In the genomic region with DNA sequence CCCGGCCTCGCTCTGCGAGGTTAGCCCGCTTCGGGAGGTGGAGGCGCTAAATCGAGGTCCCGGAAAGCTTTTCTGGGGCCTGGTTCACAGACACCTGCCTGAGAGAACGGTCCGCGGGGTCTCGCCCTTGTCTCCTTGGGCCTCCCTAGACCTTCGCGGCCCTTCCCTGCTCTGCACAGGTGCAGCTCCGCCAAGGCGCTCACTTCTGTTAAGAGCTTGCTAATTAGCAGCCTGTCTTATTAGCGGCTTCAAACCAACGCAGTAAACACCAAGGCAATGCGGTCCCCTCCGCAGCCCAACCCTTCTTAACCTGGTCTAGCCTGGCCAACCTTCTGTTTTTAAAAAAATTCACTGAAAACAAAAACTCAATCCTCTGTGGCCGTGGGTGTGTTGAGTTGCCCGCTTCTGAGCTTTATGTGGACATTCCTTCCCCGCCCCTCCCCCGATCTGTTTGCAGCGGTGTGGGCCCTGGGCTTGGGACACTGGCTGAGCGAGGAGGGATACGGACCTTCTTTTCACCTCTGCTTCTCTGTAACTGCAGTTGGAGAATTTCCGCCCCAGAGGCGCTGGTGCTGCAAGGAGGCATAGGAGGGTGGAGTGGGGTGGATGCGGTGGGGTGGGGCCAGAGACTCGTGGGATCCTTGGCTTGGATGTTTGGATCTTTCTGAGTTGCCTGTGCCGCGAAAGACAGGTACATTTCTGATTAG, we compare ENCODE assay signal across 33 cellular contexts. TPM values are rescaled to one million over a fixed set of nuclear protein-coding genes. Genes with fewer than 3 reads are reported as not detected.
A peak's percentile ranks its signal among the peaks of the same experiment; 100 is the strongest.
DNase-seq lines count a peak whose midpoint lies in the region; ATAC-seq and TF ChIP-seq lines count a peak whose summit lies in the region.
"Had no signal": no experiment of that assay in that cellular context is flagged by ENCODE, and none has a peak within 500 bp of the region (broad histone marks: within the 10 kb centered on the region; RNA-seq: fewer than 3 reads in every experiment).

No MANE protein-coding gene starts in this region.

- H3K36me3 Mint-ChIP-seq in brain (peaks cover 13% of the 10 kb centered on the region), type B pancreatic cell (peaks cover 8% of the 10 kb centered on the region), progenitor cell of endocrine pancreas (ENCODE audit: insufficient read depth) (no peaks in the 10 kb centered on the region), Calu3 (ENCODE audit: insufficient read depth, unreplicated experiment) (no peaks in the 10 kb centered on the region)
- H3K36me3 Mint-ChIP-seq: activated naive CD8-positive, alpha-beta T cell treated with anti-CD3 and anti-CD28 coated beads, Interleukin-2, amount 10 ng/mL, durations not matched to agents 7 days and 5 days had no signal

- no TSS peak for BruUV-seq in Calu3 (replicated peaks; lab: Mats Ljungman, UMichigan)

- H3K79me2 ChIP-seq in SK-N-SH (ENCODE audit: insufficient read depth) (peaks cover 4% of the 10 kb centered on the region; the same call in 1 of the 2 replicates), mesendoderm (ENCODE audit: control insufficient read depth, insufficient read depth, low read length) (no peaks in the 10 kb centered on the region)
- H3K79me2 ChIP-seq: parathyroid adenoma had no signal

- DNase-seq in SK-N-SH, result no peak
- DNase-seq in mesendoderm, result peak; percentile 52
- DNase-seq in type B pancreatic cell (ENCODE audit: extremely low spot score, unreplicated experiment), result no peak
- no peak for DNase-seq in progenitor cell of endocrine pancreas (ENCODE audit: low spot score, unreplicated experiment)
- no peak for DNase-seq in Calu3
- no peak for DNase-seq in NCI-H1436 (lab: John Stamatoyannopoulos, UW)
- DNase-seq: activated CD4-positive, alpha-beta T cell treated with anti-CD3 and anti-CD28 coated beads, Interleukin-2, amount 50 U/mL, for 48 hours; activated gamma-delta T cell; activated naive CD8-positive, alpha-beta T cell treated with anti-CD3 and anti-CD28 coated beads, Interleukin-2, amount 10 ng/mL, durations not matched to agents 7 days and 5 days; AML-193; CD4-positive, alpha-beta T cell; central memory CD4-positive, alpha-beta T cell; NCI-H187 treated with DMSO at 0.1 percent for 48 hours; NCI-H226; NCI-H69; stimulated activated CD4-positive, alpha-beta T cell treated with anti-CD3 and anti-CD28 coated beads, Interleukin-12 subunit alpha, Interleukin-12 subunit beta, amount 100 ng/mL, for 4 hours; stimulated activated CD4-positive, alpha-beta T cell treated with anti-CD3 and anti-CD28 coated beads, Interleukin-4, amount 100 ng/mL, for 1 hour; substantia nigra had no signal

- H3K4me1 ChIP-seq in SK-N-SH (ENCODE audit: control insufficient read depth in 1 of 2, insufficient read depth in 2 of 2, low read depth in 1 of 2, low read length in 1 of 2) (peaks cover 0 to 8% of the 10 kb centered on the region in 2 experiments; a peak in 1 of 4 replicates), mesendoderm (ENCODE audit: control insufficient read depth, low read depth, low read length) (no peaks in the 10 kb centered on the region)
- H3K4me1 ChIP-seq: ascending aorta, parathyroid adenoma had no signal

- no peak overlapping the region for H3K23ac ChIP-seq in mesendoderm (ENCODE audit: low read length)

- H3K4me3 Mint-ChIP-seq in brain (peak overlapping the region in 4 of 5 experiments; percentile 15 to 62 (median 36)), type B pancreatic cell (peak overlapping the region; percentile 76), progenitor cell of endocrine pancreas (ENCODE audit: low read depth) (no peak overlapping the region), Calu3 (ENCODE audit: low read depth, unreplicated experiment) (no peak overlapping the region)
- H3K4me3 Mint-ChIP-seq: activated naive CD8-positive, alpha-beta T cell treated with anti-CD3 and anti-CD28 coated beads, Interleukin-2, amount 10 ng/mL, durations not matched to agents 7 days and 5 days; CD4-positive, alpha-beta T cell had no signal

- H3K9me3 ChIP-seq in SK-N-SH, result no peaks in the 10 kb centered on the region
- H3K9me3 ChIP-seq: ascending aorta, gastroesophageal sphincter had no signal

- H3K36me3 ChIP-seq in SK-N-SH (replicated peaks in 1 of 2; ENCODE audit: control insufficient read depth in 1 of 2, insufficient read depth in 2 of 2, low read length in 1 of 2) (peaks cover 0 to 6% of the 10 kb centered on the region in 2 experiments), mesendoderm (ENCODE audit: control insufficient read depth, insufficient read depth, low read length) (no peaks in the 10 kb centered on the region)
- H3K36me3 ChIP-seq: gastroesophageal sphincter had no signal

- H3K4me1 Mint-ChIP-seq in brain (peaks cover 6% of the 10 kb centered on the region), type B pancreatic cell (ENCODE audit: unreplicated experiment) (peaks cover 21% of the 10 kb centered on the region), progenitor cell of endocrine pancreas (ENCODE audit: low read depth) (no peaks in the 10 kb centered on the region), Calu3 (ENCODE audit: low read depth, unreplicated experiment) (no peaks in the 10 kb centered on the region)

- TF ChIP-seq CTCF in SK-N-SH (IDR thresholded peaks at IDR 0.05) (no peak), brain (conservative IDR thresholded peaks at IDR 0.05) (no peak), type B pancreatic cell (conservative IDR thresholded peaks at IDR 0.05) (no peak), progenitor cell of endocrine pancreas (IDR thresholded peaks at IDR 0.05; ENCODE audit: unreplicated experiment) (no peak), Calu3 (IDR thresholded peaks at IDR 0.05; ENCODE audit: unreplicated experiment) (no peak)

- H2AFZ ChIP-seq in SK-N-SH (ENCODE audit: low read depth), result no peak overlapping the region
- H2AFZ ChIP-seq: parathyroid adenoma had no signal

- H3K9me2 ChIP-seq in SK-N-SH, result no peaks in the 10 kb centered on the region

- H4K5ac ChIP-seq in mesendoderm (ENCODE audit: low read length), result no peak overlapping the region

- H3K56ac ChIP-seq in mesendoderm (ENCODE audit: low read length), result no peak overlapping the region

- intact Hi-C loops in Calu3 (cut with micrococcal nuclease; ENCODE audit: unreplicated experiment), result no loop called here

- no peak for TF ChIP-seq EP300 in SK-N-SH (IDR thresholded peaks at IDR 0.05; ENCODE audit: borderline replicate concordance in 1 of 2, low read depth in 1 of 2, low read length in 1 of 2)

- POLR2A ChIA-PET in SK-N-SH (lab: Yijun Ruan, JAX), result no interaction called here

- H3K4ac ChIP-seq in mesendoderm (ENCODE audit: low read depth, low read length), result no peak overlapping the region

- H3K9ac ChIP-seq in SK-N-SH (no peak overlapping the region), mesendoderm (ENCODE audit: low read length) (no peak overlapping the region)
- H3K9ac ChIP-seq: parathyroid adenoma had no signal

- H3K9me3 Mint-ChIP-seq in brain (peaks cover 0 to 9% (median 0%) of the 10 kb centered on the region in 5 experiments), type B pancreatic cell (no peaks in the 10 kb centered on the region), progenitor cell of endocrine pancreas (ENCODE audit: low read depth) (no peaks in the 10 kb centered on the region), Calu3 (ENCODE audit: low read depth, unreplicated experiment) (no peaks in the 10 kb centered on the region)
- H3K9me3 Mint-ChIP-seq: CD4-positive, alpha-beta T cell had no signal

- no peak overlapping the region for H4K8ac ChIP-seq in mesendoderm (ENCODE audit: low read depth, low read length)

- no peaks in the 10 kb centered on the region for H3K79me1 ChIP-seq in mesendoderm (ENCODE audit: low read length)

- H3K27ac Mint-ChIP-seq in brain (no peak overlapping the region), type B pancreatic cell (peak overlapping the region; percentile 21), progenitor cell of endocrine pancreas (no peak overlapping the region), Calu3 (ENCODE audit: unreplicated experiment) (no peak overlapping the region)
- H3K27ac Mint-ChIP-seq: activated naive CD8-positive, alpha-beta T cell treated with anti-CD3 and anti-CD28 coated beads, Interleukin-2, amount 10 ng/mL, durations not matched to agents 7 days and 5 days; CD4-positive, alpha-beta T cell had no signal

- H2AK5ac ChIP-seq in mesendoderm (ENCODE audit: low read length), result no peak overlapping the region

- H2BK15ac ChIP-seq in mesendoderm (replicated peaks; ENCODE audit: low read depth), result no peak overlapping the region

- H3K27ac ChIP-seq in SK-N-SH (ENCODE audit: low read depth in 2 of 2, low read length in 1 of 2), result no peak overlapping the region; a peak in 1 of 4 replicates
- no peak overlapping the region for H3K27ac ChIP-seq in mesendoderm (ENCODE audit: low read depth, low read length)
- H3K27ac ChIP-seq: ascending aorta, gastroesophageal sphincter, parathyroid adenoma had no signal

- H2BK120ac ChIP-seq in mesendoderm (ENCODE audit: low read depth, low read length), result no peak overlapping the region

- no peak overlapping the region for H3K4me3 ChIP-seq in SK-N-SH (ENCODE audit: low read depth in 2 of 2, low read length in 1 of 2)
- no peak overlapping the region for H3K4me3 ChIP-seq in mesendoderm (ENCODE audit: low read length)
- H3K4me3 ChIP-seq: ascending aorta, gastroesophageal sphincter, lung had no signal

- no peaks in the 10 kb centered on the region for H4K20me1 ChIP-seq in SK-N-SH (ENCODE audit: insufficient read depth)

- no peaks in the 10 kb centered on the region for H3F3A ChIP-seq in SK-N-SH (replicated peaks; ENCODE audit: insufficient read depth)

- CTCF ChIA-PET in SK-N-SH (lab: Yijun Ruan, JAX), result interaction anchor here (0.9 to 4.4 kb wide), 5 partner anchors 8 to 503 kb away, joined by 3 to 24 read pairs (median 4); no protein-coding TSS in a partner anchor
- CTCF ChIA-PET in Calu3 (lab: Charles Lee), result no interaction called here

- H3K27me3 ChIP-seq in SK-N-SH (ENCODE audit: insufficient read depth), result no peaks in the 10 kb centered on the region
- peaks cover 90% of the 10 kb centered on the region for H3K27me3 ChIP-seq in mesendoderm (ENCODE audit: insufficient read depth, low read length, poor library complexity)
- H3K27me3 ChIP-seq: ascending aorta had no signal

- no peak overlapping the region for H2BK5ac ChIP-seq in mesendoderm (ENCODE audit: low read length)

- H3K27me3 Mint-ChIP-seq in brain, result peaks cover 100% of the 10 kb centered on the region
- H3K27me3 Mint-ChIP-seq in type B pancreatic cell, result peaks cover 94% of the 10 kb centered on the region
- H3K27me3 Mint-ChIP-seq in progenitor cell of endocrine pancreas, result peaks cover 97% of the 10 kb centered on the region
- peaks cover 14% of the 10 kb centered on the region for H3K27me3 Mint-ChIP-seq in Calu3 (ENCODE audit: unreplicated experiment)

- H3K4me2 ChIP-seq in SK-N-SH (no peak overlapping the region), mesendoderm (ENCODE audit: low read length) (no peak overlapping the region)

- TF ChIP-seq RAD21 in SK-N-SH (IDR thresholded peaks at IDR 0.05; ENCODE audit: low read length), result no peak

- no peak for ATAC-seq in SK-N-SH treated with all-trans-retinoic acid at 6 μM for 48 hours
- ATAC-seq: activated CD4-positive, CD25-positive, alpha-beta regulatory T cell treated with anti-CD3 and anti-CD28 coated beads, Interleukin-2, amount 50 U/mL, for 24 hours; gastroesophageal sphincter; sciatic nerve had no signal

- 95% methylated on average over 30 of the region's 33 CpGs for WGBS in SK-N-SH (ENCODE audit: low lambda C conversion rate)
- no CpG with 5 or more reads among the region's 33 CpGs for WGBS in mesendoderm (ENCODE audit: extremely low coverage, insufficient coverage, low lambda C conversion rate)

- no peak overlapping the region for H3K18ac ChIP-seq in mesendoderm (ENCODE audit: low read length)

RNA-seq across cellular contexts. Expression of a gene that starts 3.4 kb away (rescaled TPM):
- polyA plus RNA-seq in SK-N-SH (2012; rRNA removed), result 1.0 and 1.6 TPM in 2 replicates
- polyA plus RNA-seq in SK-N-SH (2012; cell fraction: cytosol; rRNA removed), result 0.24 and 0.43 TPM in 2 replicates
- polyA plus RNA-seq in SK-N-SH (2012; cell fraction: nucleus; rRNA removed), result 11.1 and 13.3 TPM in 2 replicates
- polyA plus RNA-seq in brain (ENCODE audit: insufficient read depth, low read depth, low replicate concordance), result not detected
- polyA plus RNA-seq in mesendoderm (2013, experiment 1 of 2), result not detected
- polyA plus RNA-seq in mesendoderm (2013, experiment 2 of 2), result not detected
- 37.0 TPM in 1 of 2 replicates, not detected in the other for total RNA-seq in type B pancreatic cell (ENCODE audit: low replicate concordance)
- not detected in 2 replicates for total RNA-seq in progenitor cell of endocrine pancreas
- not detected in 2 replicates for total RNA-seq in Calu3 (2022)
- total RNA-seq: activated naive CD8-positive, alpha-beta T cell treated with anti-CD3 and anti-CD28 coated beads, Interleukin-2, amount 10 ng/mL, durations not matched to agents 7 days and 5 days; CD4-positive, alpha-beta T cell; fibroblast of lung; LHCN-M2; T-helper 1 cell treated with Interleukin-12 subunit alpha and Interleukin-12 subunit beta and Interleukin-4 antibody, amounts not matched to agents 30 ng/mL and 1 ng/mL, for 36 hours had no signal
- polyA plus RNA-seq: fibroblast of lung, neural cell had no signal

RNA-seq across cellular contexts. Expression of a gene that starts 9.2 kb away (rescaled TPM):
- polyA plus RNA-seq in SK-N-SH (2012; rRNA removed), result 0.80 and 0.81 TPM in 2 replicates
- polyA plus RNA-seq in SK-N-SH (2012; cell fraction: cytosol; rRNA removed), result 0.62 and 0.88 TPM in 2 replicates
- 1.4 and 3.9 TPM in 2 replicates for polyA plus RNA-seq in SK-N-SH (2012; cell fraction: nucleus; rRNA removed)
- polyA plus RNA-seq in brain (ENCODE audit: insufficient read depth, low read depth, low replicate concordance), result 1.2 TPM
- not detected for polyA plus RNA-seq in mesendoderm (2013, experiment 1 of 2)
- not detected for polyA plus RNA-seq in mesendoderm (2013, experiment 2 of 2)
- 25.4 TPM in 1 of 2 replicates, not detected in the other for total RNA-seq in type B pancreatic cell (ENCODE audit: low replicate concordance)
- not detected in 2 replicates for total RNA-seq in progenitor cell of endocrine pancreas
- total RNA-seq in Calu3 (2022), result not detected in 2 replicates
- total RNA-seq: activated naive CD8-positive, alpha-beta T cell treated with anti-CD3 and anti-CD28 coated beads, Interleukin-2, amount 10 ng/mL, durations not matched to agents 7 days and 5 days; CD4-positive, alpha-beta T cell; fibroblast of lung; LHCN-M2; T-helper 1 cell treated with Interleukin-12 subunit alpha and Interleukin-12 subunit beta and Interleukin-4 antibody, amounts not matched to agents 30 ng/mL and 1 ng/mL, for 36 hours had no signal
- polyA plus RNA-seq: fibroblast of lung, neural cell had no signal

RNA-seq across cellular contexts. Expression of a gene that starts 18.4 kb away (rescaled TPM):
- polyA plus RNA-seq in SK-N-SH (2012; rRNA removed) (6.4 and 8.2 TPM in 2 replicates), brain (ENCODE audit: insufficient read depth, low read depth, low replicate concordance) (10.0 TPM)
- polyA plus RNA-seq in SK-N-SH (2012; cell fraction: cytosol; rRNA removed), result 9.8 and 10.2 TPM in 2 replicates
- polyA plus RNA-seq in SK-N-SH (2012; cell fraction: nucleus; rRNA removed), result 3.2 and 5.0 TPM in 2 replicates
- polyA plus RNA-seq in mesendoderm (2013, experiment 1 of 2), result not detected
- polyA plus RNA-seq in mesendoderm (2013, experiment 2 of 2), result not detected
- total RNA-seq in type B pancreatic cell (ENCODE audit: low replicate concordance) (2.8 TPM in 1 of 2 replicates, not detected in the other), progenitor cell of endocrine pancreas (not detected in 2 replicates), Calu3 (2022) (not detected in 2 replicates)
- total RNA-seq: activated naive CD8-positive, alpha-beta T cell treated with anti-CD3 and anti-CD28 coated beads, Interleukin-2, amount 10 ng/mL, durations not matched to agents 7 days and 5 days; CD4-positive, alpha-beta T cell; fibroblast of lung; T-helper 1 cell treated with Interleukin-12 subunit alpha and Interleukin-12 subunit beta and Interleukin-4 antibody, amounts not matched to agents 30 ng/mL and 1 ng/mL, for 36 hours had no signal
- polyA plus RNA-seq: fibroblast of lung, neural cell had no signal

RNA-seq across cellular contexts. Expression of a gene that starts 25.4 kb away (rescaled TPM):
- polyA plus RNA-seq in SK-N-SH (2012; rRNA removed) (3.6 and 4.8 TPM in 2 replicates), brain (ENCODE audit: insufficient read depth, low read depth, low replicate concordance) (8.9 TPM)
- 4.2 and 5.0 TPM in 2 replicates for polyA plus RNA-seq in SK-N-SH (2012; cell fraction: cytosol; rRNA removed)
- polyA plus RNA-seq in SK-N-SH (2012; cell fraction: nucleus; rRNA removed), result 4.3 and 6.4 TPM in 2 replicates
- not detected for polyA plus RNA-seq in mesendoderm (2013, experiment 1 of 2)
- polyA plus RNA-seq in mesendoderm (2013, experiment 2 of 2), result not detected
- total RNA-seq in type B pancreatic cell (ENCODE audit: low replicate concordance) (0.19 and 1.5 TPM in 2 replicates), progenitor cell of endocrine pancreas (not detected in 2 replicates), Calu3 (2022) (not detected in 2 replicates)
- total RNA-seq: activated naive CD8-positive, alpha-beta T cell treated with anti-CD3 and anti-CD28 coated beads, Interleukin-2, amount 10 ng/mL, durations not matched to agents 7 days and 5 days; ascending aorta; CD4-positive, alpha-beta T cell; fibroblast of lung; T-helper 1 cell treated with Interleukin-12 subunit alpha and Interleukin-12 subunit beta and Interleukin-4 antibody, amounts not matched to agents 30 ng/mL and 1 ng/mL, for 36 hours had no signal
- polyA plus RNA-seq: fibroblast of lung, neural cell had no signal

RNA-seq across cellular contexts. Expression of a gene that starts 31.4 kb away (rescaled TPM):
- 0.03 and 0.10 TPM in 2 replicates for polyA plus RNA-seq in SK-N-SH (2012; rRNA removed)
- 0.04 TPM in 2 replicates for polyA plus RNA-seq in SK-N-SH (2012; cell fraction: cytosol; rRNA removed)
- polyA plus RNA-seq in SK-N-SH (2012; cell fraction: nucleus; rRNA removed), result 0.06 TPM in 1 of 2 replicates, not detected in the other
- 17.2 TPM for polyA plus RNA-seq in brain (ENCODE audit: insufficient read depth, low read depth, low replicate concordance)
- polyA plus RNA-seq in mesendoderm (2013, experiment 1 of 2), result not detected
- polyA plus RNA-seq in mesendoderm (2013, experiment 2 of 2), result not detected
- 0.19 and 0.56 TPM in 2 replicates for total RNA-seq in type B pancreatic cell (ENCODE audit: low replicate concordance)
- total RNA-seq in progenitor cell of endocrine pancreas, result not detected in 2 replicates
- not detected in 2 replicates for total RNA-seq in Calu3 (2022)
- total RNA-seq: activated naive CD8-positive, alpha-beta T cell treated with anti-CD3 and anti-CD28 coated beads, Interleukin-2, amount 10 ng/mL, durations not matched to agents 7 days and 5 days; ascending aorta; CD4-positive, alpha-beta T cell; fibroblast of lung; LHCN-M2; mucosa of gallbladder; RPMI7951; SK-MEL-5; T-helper 1 cell treated with Interleukin-12 subunit alpha and Interleukin-12 subunit beta and Interleukin-4 antibody, amounts not matched to agents 30 ng/mL and 1 ng/mL, for 36 hours had no signal
- polyA plus RNA-seq: fibroblast of lung, neural cell had no signal

Comparison
In these comparisons a context has a peak if more than half of its experiments do, and no peak if none do; other contexts are left out.
1. H3K4me3 Mint-ChIP-seq: peak in brain (4 of 5) and type B pancreatic cell (single experiment); none in progenitor cell of endocrine pancreas (single experiment) and Calu3 (single experiment).